In genomic region chr1:228107636-228108035, GRCh38 we compare ENCODE assay signal across 13 cellular contexts. TPM values are rescaled to one million over a fixed set of nuclear protein-coding genes. Genes with fewer than 3 reads are reported as not detected.
DNase-seq lines count a peak whose midpoint lies in the region; ATAC-seq, FAIRE-seq and TF ChIP-seq lines count a peak whose summit lies in the region.
"Had no signal": no experiment of that assay in that cellular context is flagged by ENCODE, and none has a peak within 500 bp of the region (broad histone marks: within the 10 kb centered on the region; RNA-seq: fewer than 3 reads in every experiment).

No MANE protein-coding gene starts in this region.

- intact Hi-C loops in activated CD4-positive, alpha-beta T cell treated with anti-CD3 and anti-CD28 coated beads, Interleukin-2, amount 10 ng/mL, durations not matched to agents 24 days and 14 days (cut with micrococcal nuclease): loop anchor here (5.0 to 10.0 kb wide), 2 partner anchors 300 to 343 kb away; partner anchors contain the start of gene TRIM11
- intact Hi-C loops in GM12878 (cut with micrococcal nuclease; ENCODE audit: unreplicated experiment): loop anchor here (2.0 kb wide), 1 partner anchor 33 kb away; the partner anchor contains the start of gene GUK1

- WGBS in GM12878 (ENCODE audit: insufficient coverage, insufficient replicate concordance, low lambda C conversion rate, missing lambda C conversion rate): 88% methylated on average over 19 of the region's 19 CpGs

- no peaks in the 10 kb centered on the region for H3F3A ChIP-seq in Loucy (ENCODE audit: low read depth)
- H3F3A ChIP-seq in neural progenitor cell (ENCODE audit: low read depth): peaks cover 13% of the 10 kb centered on the region

- SMC1A ChIA-PET in GM12878 (lab: Charles Lee; ENCODE audit: uncharacterized antibody, unreplicated experiment): no interaction called here

- DNase-seq in activated CD4-positive, alpha-beta T cell treated with anti-CD3 and anti-CD28 coated beads, Interleukin-2, amount 10 ng/mL, durations not matched to agents 24 days and 14 days: no peak
- no peak for DNase-seq in activated CD4-positive, alpha-beta T cell treated with anti-CD3 and anti-CD28 coated beads for 1 hour
- DNase-seq in GM12878 (ENCODE audit: low read depth, low spot score): no peak
- DNase-seq in neural progenitor cell (ENCODE audit: low spot score): no peak
- DNase-seq: activated CD4-positive, alpha-beta T cell treated with anti-CD3 and anti-CD28 coated beads, Interleukin-2, amount 50 U/mL, for 48 hours; esophagus squamous epithelium; NCI-H510A treated with DMSO at 0.1 percent for 48 hours; SJCRH30; stimulated activated CD4-positive, alpha-beta T cell treated with anti-CD3 and anti-CD28 coated beads, Interleukin-15, amount 100 ng/mL, for 24 hours had no signal

- no peak for FAIRE-seq in GM12878 (lab: Jason Lieb, UNC)

- TF ChIP-seq EP300 in GM12878 (IDR thresholded peaks at IDR 0.05; ENCODE audit: borderline replicate concordance in 1 of 2, control insufficient read depth in 1 of 2, low read depth in 2 of 2, low read length in 2 of 2): no peak

- 0 out of 2 replicates have a peak, but pooled peaks have one; percentile 26 for TF ChIP-seq POLR2A in GM12878 (IDR thresholded peaks at IDR 0.05; ENCODE audit: low read depth, low read length)

- H3K27me3 ChIP-seq in Loucy (ENCODE audit: insufficient read depth, low read length, poor library complexity, severe bottlenecking) (no peaks in the 10 kb centered on the region), GM12878 (replicated peaks in 1 of 2; ENCODE audit: control insufficient read depth in 2 of 2, insufficient read depth in 2 of 2, low read length in 1 of 2) (no peaks in the 10 kb centered on the region), neural progenitor cell (peaks cover 8% of the 10 kb centered on the region)
- H3K27me3 ChIP-seq: esophagus squamous epithelium, SJCRH30 had no signal

- BruUV-seq in GM12878 (replicated peaks; lab: Mats Ljungman, UMichigan): no TSS peak

- H3K36me3 Mint-ChIP-seq in activated CD4-positive, alpha-beta T cell treated with anti-CD3 and anti-CD28 coated beads, Interleukin-2, amount 10 ng/mL, durations not matched to agents 24 days and 14 days (ENCODE audit: low read depth): peaks cover 20% of the 10 kb centered on the region
- no peaks in the 10 kb centered on the region for H3K36me3 Mint-ChIP-seq in neural progenitor cell

- H3K4me3 Mint-ChIP-seq in activated CD4-positive, alpha-beta T cell treated with anti-CD3 and anti-CD28 coated beads, Interleukin-2, amount 10 ng/mL, durations not matched to agents 24 days and 14 days: peak overlapping the region; percentile 95
- peak overlapping the region; percentile 96 for H3K4me3 Mint-ChIP-seq in neural progenitor cell

- in situ Hi-C loops in GM12878 (cut with MboI): no loop called here

- RAD21 ChIA-PET in GM12878 (lab: Charles Lee; ENCODE audit: unreplicated experiment): no interaction called here

- H3K27ac ChIP-seq in GM12878 (ENCODE audit: control insufficient read depth, insufficient read depth) (no peak overlapping the region), neural progenitor cell (no peak overlapping the region)
- H3K27ac ChIP-seq: SJCRH30 had no signal

- H3K9me3 Mint-ChIP-seq in activated CD4-positive, alpha-beta T cell treated with anti-CD3 and anti-CD28 coated beads, Interleukin-2, amount 10 ng/mL, durations not matched to agents 24 days and 14 days: no peaks in the 10 kb centered on the region
- H3K9me3 Mint-ChIP-seq in neural progenitor cell: no peaks in the 10 kb centered on the region

- H3K4me2 ChIP-seq in Loucy (ENCODE audit: low read depth, low read length, poor library complexity, severe bottlenecking) (peak overlapping the region; percentile 86), GM12878 (ENCODE audit: control insufficient read depth, insufficient read depth) (no peak overlapping the region; the same call in 1 of the 2 replicates), neural progenitor cell (no peak overlapping the region)

- no peak overlapping the region for H2AFZ ChIP-seq in Loucy (ENCODE audit: low read length)
- H2AFZ ChIP-seq in GM12878 (ENCODE audit: control insufficient read depth, low read depth, low read length): no peak overlapping the region
- no peak overlapping the region for H2AFZ ChIP-seq in neural progenitor cell (replicated peaks)

- H3K27ac Mint-ChIP-seq in activated CD4-positive, alpha-beta T cell treated with anti-CD3 and anti-CD28 coated beads, Interleukin-2, amount 10 ng/mL, durations not matched to agents 24 days and 14 days: no peak overlapping the region
- no peak overlapping the region for H3K27ac Mint-ChIP-seq in neural progenitor cell

- H3K4me3 ChIP-seq in Loucy (ENCODE audit: low read length, poor library complexity, severe bottlenecking) (no peak overlapping the region), GM12878 (peak overlapping the region; percentile 93; the same call in 1 of the 2 replicates), neural progenitor cell (no peak overlapping the region)

- H3K4me1 Mint-ChIP-seq in activated CD4-positive, alpha-beta T cell treated with anti-CD3 and anti-CD28 coated beads, Interleukin-2, amount 10 ng/mL, durations not matched to agents 24 days and 14 days: peaks cover 33% of the 10 kb centered on the region
- peaks cover 28% of the 10 kb centered on the region for H3K4me1 Mint-ChIP-seq in neural progenitor cell

- CTCF ChIA-PET in GM12878 (lab: Yijun Ruan, JAX): no interaction called here

- peaks cover 44% of the 10 kb centered on the region for H3K79me2 ChIP-seq in Loucy (ENCODE audit: insufficient read depth, low read length)
- H3K79me2 ChIP-seq in GM12878 (ENCODE audit: control insufficient read depth, insufficient read depth, low read length): peaks cover 22% of the 10 kb centered on the region
- peaks cover 16% of the 10 kb centered on the region for H3K79me2 ChIP-seq in neural progenitor cell (ENCODE audit: low read depth)

- no peaks in the 10 kb centered on the region for H3K9me2 ChIP-seq in Loucy (replicated peaks; ENCODE audit: low read depth, low read length)

- peak overlapping the region; percentile 90 for H3K9ac ChIP-seq in Loucy (ENCODE audit: low read depth, low read length, poor library complexity, severe bottlenecking)
- H3K9ac ChIP-seq in GM12878 (ENCODE audit: control insufficient read depth, insufficient read depth, low read length): no peak overlapping the region; the same call in 1 of the 2 replicates
- no peak overlapping the region for H3K9ac ChIP-seq in neural progenitor cell

- TF ChIP-seq CTCF in Loucy (conservative IDR thresholded peaks at IDR 0.05; ENCODE audit: low read length) (no peak), GM12878 (IDR thresholded peaks at IDR 0.05 in 2 of 3, conservative IDR thresholded peaks at IDR 0.05 in 1 of 3; ENCODE audit: control insufficient read depth in 2 of 3, extremely low read depth in 1 of 3, insufficient read depth in 1 of 3, low read depth in 3 of 3, low read length in 3 of 3) (no peak), neural progenitor cell (IDR thresholded peaks at IDR 0.05) (no peak)

- peaks cover 4% of the 10 kb centered on the region for H3K27me3 Mint-ChIP-seq in activated CD4-positive, alpha-beta T cell treated with anti-CD3 and anti-CD28 coated beads, Interleukin-2, amount 10 ng/mL, durations not matched to agents 24 days and 14 days
- H3K27me3 Mint-ChIP-seq in neural progenitor cell (ENCODE audit: insufficient read depth, low read depth): peaks cover 19% of the 10 kb centered on the region

- POLR2A ChIA-PET in GM12878 (lab: Charles Lee): no interaction called here

- ATAC-seq in GM12878 (no peak), GM18498 (IDR thresholded peaks at IDR 0.05; ENCODE audit: unreplicated experiment) (no peak), HG02852 (IDR thresholded peaks at IDR 0.05; ENCODE audit: unreplicated experiment) (no peak), GM19452 (IDR thresholded peaks at IDR 0.05; ENCODE audit: unreplicated experiment) (no peak)

- no peak for TF ChIP-seq RAD21 in GM12878 (IDR thresholded peaks at IDR 0.05; ENCODE audit: insufficient read depth, low read depth, low read length)

- H3K9me3 ChIP-seq in Loucy (ENCODE audit: insufficient read depth, low read depth, low read length): no peaks in the 10 kb centered on the region
- H3K9me3 ChIP-seq in GM12878 (replicated peaks; ENCODE audit: control insufficient read depth, insufficient read depth, low read length): no peaks in the 10 kb centered on the region
- no peaks in the 10 kb centered on the region for H3K9me3 ChIP-seq in neural progenitor cell (ENCODE audit: low read depth)
- H3K9me3 ChIP-seq: esophagus squamous epithelium, SJCRH30 had no signal

- H3K36me3 ChIP-seq in Loucy (ENCODE audit: insufficient read depth, low read length) (no peaks in the 10 kb centered on the region; the same call in 1 of the 2 replicates), GM12878 (ENCODE audit: control insufficient read depth in 2 of 2, insufficient read depth in 2 of 2, low read length in 1 of 2) (peaks cover 4 to 5% of the 10 kb centered on the region in 2 experiments; a peak in 3 of 4 replicates), neural progenitor cell (no peaks in the 10 kb centered on the region)

- peaks cover 23% of the 10 kb centered on the region for H3K4me1 ChIP-seq in Loucy (ENCODE audit: insufficient read depth, low read length, poor library complexity, severe bottlenecking)
- peaks cover 17% of the 10 kb centered on the region for H3K4me1 ChIP-seq in GM12878 (ENCODE audit: control insufficient read depth, insufficient read depth, low read length)
- peaks cover 8% of the 10 kb centered on the region for H3K4me1 ChIP-seq in neural progenitor cell

- peaks cover 4% of the 10 kb centered on the region for H4K20me1 ChIP-seq in Loucy (ENCODE audit: insufficient read depth, low read length, poor library complexity, severe bottlenecking)
- no peaks in the 10 kb centered on the region for H4K20me1 ChIP-seq in GM12878 (ENCODE audit: control insufficient read depth, insufficient read depth)
- H4K20me1 ChIP-seq in neural progenitor cell (ENCODE audit: low read depth): no peaks in the 10 kb centered on the region

RNA-seq across cellular contexts. Expression of gene MRPL55, which starts 1.5 kb away (rescaled TPM):
- 55.2 and 62.2 TPM in 2 replicates for total RNA-seq in activated CD4-positive, alpha-beta T cell treated with anti-CD3 and anti-CD28 coated beads, Interleukin-2, amount 10 ng/mL, durations not matched to agents 24 days and 14 days
- 43.8 and 45.7 TPM in 2 replicates for total RNA-seq in GM12878 (2013; cell fraction: nucleolus; rRNA removed)
- total RNA-seq in GM12878 (2014; rRNA removed) (81.9 and 93.4 TPM in 2 replicates), GM12878 (2014; rRNA removed; fragmentation: Illumina TruSeq; extraction: Trizol) (25.5 and 35.1 TPM in 2 replicates), GM12878 (2021) (47.6 and 54.9 TPM in 2 replicates), neural progenitor cell (ENCODE audit: low replicate concordance) (42.4 and 68.3 TPM in 2 replicates)
- polyA plus RNA-seq in GM12878 (2011; ENCODE audit: low read depth): 30.7 TPM
- polyA plus RNA-seq in GM12878 (2011; rRNA removed) (17.0 and 39.3 TPM in 2 replicates), GM12878 (2014; fragmentation: Illumina TruSeq; extraction: Trizol) (8.8 and 42.1 TPM in 2 replicates), GM12878 (2014; fragmentation: Nextera tagmentation; extraction: Ambion mirVana) (10 to 100 TPM; 15.1 to 56.7 TPM), GM12878 (2014; rRNA removed) (91.0 and 96.3 TPM in 2 replicates), GM12878 (2016; fragmentation: Nextera tagmentation; extraction: Ambion mirVana) (100 to 1,000 TPM; 129 to 143 TPM)
- polyA plus RNA-seq in GM12878 (2011; cell fraction: cytosol; rRNA removed): 66.7 and 115 TPM in 2 replicates
- 172 and 194 TPM in 2 replicates for polyA plus RNA-seq in GM12878 (2011; cell fraction: nucleus; rRNA removed)
- 45.5 and 64.1 TPM in 2 replicates for polyA plus RNA-seq in GM12878 (2012)
- polyA minus RNA-seq in GM12878 (2011; rRNA and poly(A)+ RNA removed): 24.7 and 44.2 TPM in 2 replicates
- polyA minus RNA-seq in GM12878 (2011; cell fraction: cytosol; rRNA and poly(A)+ RNA removed): 16.6 and 20.5 TPM in 2 replicates
- polyA minus RNA-seq in GM12878 (2011; cell fraction: nucleus; rRNA and poly(A)+ RNA removed): 31.3 and 40.2 TPM in 2 replicates

RNA-seq across cellular contexts. Expression of gene C1orf35, which starts 4.5 kb away (rescaled TPM):
- 27.5 and 33.0 TPM in 2 replicates for total RNA-seq in activated CD4-positive, alpha-beta T cell treated with anti-CD3 and anti-CD28 coated beads, Interleukin-2, amount 10 ng/mL, durations not matched to agents 24 days and 14 days
- 5.5 and 6.0 TPM in 2 replicates for total RNA-seq in GM12878 (2013; cell fraction: nucleolus; rRNA removed)
- total RNA-seq in GM12878 (2014; rRNA removed): 14.0 and 14.6 TPM in 2 replicates
- 5.9 and 6.7 TPM in 2 replicates for total RNA-seq in GM12878 (2014; rRNA removed; fragmentation: Illumina TruSeq; extraction: Trizol)
- total RNA-seq in GM12878 (2021): 20.8 and 21.5 TPM in 2 replicates
- polyA plus RNA-seq in GM12878 (2011; ENCODE audit: low read depth): 5.1 TPM
- 3.1 and 6.6 TPM in 2 replicates for polyA plus RNA-seq in GM12878 (2011; rRNA removed)
- 10.1 and 14.3 TPM in 2 replicates for polyA plus RNA-seq in GM12878 (2011; cell fraction: cytosol; rRNA removed)
- 23.8 and 28.1 TPM in 2 replicates for polyA plus RNA-seq in GM12878 (2011; cell fraction: nucleus; rRNA removed)
- 13.2 and 16.0 TPM in 2 replicates for polyA plus RNA-seq in GM12878 (2012)
- 1.6 and 5.5 TPM in 2 replicates for polyA plus RNA-seq in GM12878 (2014; fragmentation: Illumina TruSeq; extraction: Trizol)
- polyA plus RNA-seq in GM12878 (2014; fragmentation: Nextera tagmentation; extraction: Ambion mirVana): 1 to 10 TPM; 2.5 to 4.8 TPM
- polyA plus RNA-seq in GM12878 (2014; rRNA removed): 18.8 and 19.5 TPM in 2 replicates
- 10 to 100 TPM; 26.7 to 27.0 TPM for polyA plus RNA-seq in GM12878 (2016; fragmentation: Nextera tagmentation; extraction: Ambion mirVana)
- polyA minus RNA-seq in GM12878 (2011; rRNA and poly(A)+ RNA removed): 1.2 and 2.7 TPM in 2 replicates
- 1.8 and 2.7 TPM in 2 replicates for polyA minus RNA-seq in GM12878 (2011; cell fraction: cytosol; rRNA and poly(A)+ RNA removed)
- 3.5 and 4.8 TPM in 2 replicates for polyA minus RNA-seq in GM12878 (2011; cell fraction: nucleus; rRNA and poly(A)+ RNA removed)
- total RNA-seq in neural progenitor cell (ENCODE audit: low replicate concordance): 11.8 and 19.7 TPM in 2 replicates

RNA-seq across cellular contexts. Expression of gene ARF1, which starts 25.1 kb away (rescaled TPM):
- 388 and 395 TPM in 2 replicates for total RNA-seq in activated CD4-positive, alpha-beta T cell treated with anti-CD3 and anti-CD28 coated beads, Interleukin-2, amount 10 ng/mL, durations not matched to agents 24 days and 14 days
- 46.2 and 52.9 TPM in 2 replicates for total RNA-seq in GM12878 (2013; cell fraction: nucleolus; rRNA removed)
- total RNA-seq in GM12878 (2014; rRNA removed): 226 and 267 TPM in 2 replicates
- 113 and 131 TPM in 2 replicates for total RNA-seq in GM12878 (2014; rRNA removed; fragmentation: Illumina TruSeq; extraction: Trizol)
- total RNA-seq in GM12878 (2021): 296 and 300 TPM in 2 replicates
- 141 TPM for polyA plus RNA-seq in GM12878 (2011; ENCODE audit: low read depth)
- polyA plus RNA-seq in GM12878 (2011; rRNA removed): 178 and 316 TPM in 2 replicates
- polyA plus RNA-seq in GM12878 (2011; cell fraction: cytosol; rRNA removed): 534 and 696 TPM in 2 replicates
- polyA plus RNA-seq in GM12878 (2011; cell fraction: nucleus; rRNA removed): 285 and 308 TPM in 2 replicates
- 283 and 294 TPM in 2 replicates for polyA plus RNA-seq in GM12878 (2012)
- 97.0 and 247 TPM in 2 replicates for polyA plus RNA-seq in GM12878 (2014; fragmentation: Illumina TruSeq; extraction: Trizol)
- 10 to 100 TPM; 48.4 to 97.3 TPM for polyA plus RNA-seq in GM12878 (2014; fragmentation: Nextera tagmentation; extraction: Ambion mirVana)
- polyA plus RNA-seq in GM12878 (2014; rRNA removed): 352 and 369 TPM in 2 replicates
- polyA plus RNA-seq in GM12878 (2016; fragmentation: Nextera tagmentation; extraction: Ambion mirVana): 100 to 1,000 TPM; 481 to 508 TPM
- polyA minus RNA-seq in GM12878 (2011; rRNA and poly(A)+ RNA removed): 403 and 507 TPM in 2 replicates
- polyA minus RNA-seq in GM12878 (2011; cell fraction: cytosol; rRNA and poly(A)+ RNA removed): 202 and 205 TPM in 2 replicates
- 64.4 and 99.1 TPM in 2 replicates for polyA minus RNA-seq in GM12878 (2011; cell fraction: nucleus; rRNA and poly(A)+ RNA removed)
- total RNA-seq in neural progenitor cell (ENCODE audit: low replicate concordance): 95.1 and 147 TPM in 2 replicates

RNA-seq across cellular contexts. Expression of gene GUK1, which starts 32.4 kb away (rescaled TPM):
- 211 and 222 TPM in 2 replicates for total RNA-seq in activated CD4-positive, alpha-beta T cell treated with anti-CD3 and anti-CD28 coated beads, Interleukin-2, amount 10 ng/mL, durations not matched to agents 24 days and 14 days
- total RNA-seq in GM12878 (2013; cell fraction: nucleolus; rRNA removed): 142 and 146 TPM in 2 replicates
- total RNA-seq in GM12878 (2014; rRNA removed) (214 and 235 TPM in 2 replicates), GM12878 (2014; rRNA removed; fragmentation: Illumina TruSeq; extraction: Trizol) (82.0 and 98.3 TPM in 2 replicates), GM12878 (2021) (183 and 195 TPM in 2 replicates), neural progenitor cell (ENCODE audit: low replicate concordance) (87.7 and 119 TPM in 2 replicates)
- polyA plus RNA-seq in GM12878 (2011; ENCODE audit: low read depth): 101 TPM
- polyA plus RNA-seq in GM12878 (2011; rRNA removed) (107 and 224 TPM in 2 replicates), GM12878 (2014; fragmentation: Illumina TruSeq; extraction: Trizol) (4.2 and 28.9 TPM in 2 replicates), GM12878 (2014; fragmentation: Nextera tagmentation; extraction: Ambion mirVana) (10 to 100 TPM in 1 of 2 experiments, 1 to 10 TPM in 1; 6.3 to 39.2 TPM), GM12878 (2014; rRNA removed) (227 and 264 TPM in 2 replicates), GM12878 (2016; fragmentation: Nextera tagmentation; extraction: Ambion mirVana) (100 to 1,000 TPM; 349 to 357 TPM)
- polyA plus RNA-seq in GM12878 (2011; cell fraction: cytosol; rRNA removed): 381 and 606 TPM in 2 replicates
- 634 and 756 TPM in 2 replicates for polyA plus RNA-seq in GM12878 (2011; cell fraction: nucleus; rRNA removed)
- polyA plus RNA-seq in GM12878 (2012): 190 and 243 TPM in 2 replicates
- polyA minus RNA-seq in GM12878 (2011; rRNA and poly(A)+ RNA removed): 103 and 217 TPM in 2 replicates
- polyA minus RNA-seq in GM12878 (2011; cell fraction: cytosol; rRNA and poly(A)+ RNA removed): 59.5 and 69.8 TPM in 2 replicates
- 116 and 141 TPM in 2 replicates for polyA minus RNA-seq in GM12878 (2011; cell fraction: nucleus; rRNA and poly(A)+ RNA removed)

RNA-seq across cellular contexts. Expression of gene GJC2, which starts 42.1 kb away (rescaled TPM):
- total RNA-seq in activated CD4-positive, alpha-beta T cell treated with anti-CD3 and anti-CD28 coated beads, Interleukin-2, amount 10 ng/mL, durations not matched to agents 24 days and 14 days: 0.69 and 0.96 TPM in 2 replicates
- total RNA-seq in GM12878 (2013; cell fraction: nucleolus; rRNA removed): 0.27 and 0.65 TPM in 2 replicates
- total RNA-seq in GM12878 (2014; rRNA removed) (0.06 and 0.11 TPM in 2 replicates), GM12878 (2014; rRNA removed; fragmentation: Illumina TruSeq; extraction: Trizol) (0.09 TPM in 2 replicates), GM12878 (2021) (0.44 TPM in 1 of 2 replicates, not detected in the other), neural progenitor cell (ENCODE audit: low replicate concordance) (0.25 TPM in 1 of 2 replicates, not detected in the other)
- not detected for polyA plus RNA-seq in GM12878 (2011; ENCODE audit: low read depth)
- polyA plus RNA-seq in GM12878 (2011; rRNA removed) (0.03 and 0.04 TPM in 2 replicates), GM12878 (2014; fragmentation: Illumina TruSeq; extraction: Trizol) (0.04 TPM in 1 of 2 replicates, not detected in the other), GM12878 (2014; fragmentation: Nextera tagmentation; extraction: Ambion mirVana) (not detected), GM12878 (2014; rRNA removed) (0.26 and 0.32 TPM in 2 replicates), GM12878 (2016; fragmentation: Nextera tagmentation; extraction: Ambion mirVana) (not detected)
- 0.06 and 0.07 TPM in 2 replicates for polyA plus RNA-seq in GM12878 (2011; cell fraction: cytosol; rRNA removed)
- 0.24 and 0.51 TPM in 2 replicates for polyA plus RNA-seq in GM12878 (2011; cell fraction: nucleus; rRNA removed)
- 0.15 and 0.22 TPM in 2 replicates for polyA plus RNA-seq in GM12878 (2012)
- 0.21 TPM in 1 of 2 replicates, not detected in the other for polyA minus RNA-seq in GM12878 (2011; rRNA and poly(A)+ RNA removed)
- polyA minus RNA-seq in GM12878 (2011; cell fraction: cytosol; rRNA and poly(A)+ RNA removed): not detected in 2 replicates
- 0.24 and 0.96 TPM in 2 replicates for polyA minus RNA-seq in GM12878 (2011; cell fraction: nucleus; rRNA and poly(A)+ RNA removed)
